25 cellular contexts compared by ENCODE assay signal in the genomic region with DNA sequence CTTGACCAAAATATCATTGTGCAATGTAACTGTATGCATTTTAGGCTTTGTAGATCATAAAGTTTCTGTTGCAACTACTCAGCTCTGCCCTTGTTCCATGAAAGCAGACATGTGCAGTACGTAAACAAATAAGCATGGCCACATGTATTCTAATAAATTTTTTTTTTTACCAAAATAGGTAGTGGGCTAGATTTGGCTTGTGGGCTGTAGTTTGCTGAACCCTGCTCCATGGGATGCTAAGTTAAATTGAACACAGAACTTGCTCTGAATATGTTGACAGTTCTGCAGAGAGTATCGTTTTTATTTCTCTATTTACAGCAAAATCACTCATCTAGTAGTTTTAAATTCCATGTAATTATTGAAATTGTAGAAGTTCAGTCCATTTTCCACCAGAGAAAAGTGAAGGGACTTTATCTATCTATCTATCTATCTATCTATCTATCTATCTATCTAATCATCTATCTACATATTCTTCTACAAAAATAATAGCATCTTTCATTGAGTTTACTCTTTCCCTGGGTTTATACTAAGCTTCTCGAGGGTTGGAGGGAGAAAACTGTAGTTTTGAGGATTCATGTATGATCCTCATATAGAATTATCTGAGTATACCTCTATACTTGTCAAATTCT. TPM values are rescaled to one million over a fixed set of nuclear protein-coding genes. Genes with fewer than 3 reads are reported as not detected.
"Had no signal": no experiment of that assay in that cellular context is flagged by ENCODE, and none has a peak within 500 bp of the region (broad histone marks: within the 10 kb centered on the region; RNA-seq: fewer than 3 reads in every experiment).

No MANE protein-coding gene starts in this region.

- ATAC-seq: Panc1, PC-3, T-cell had no signal

- H3K4me3 Mint-ChIP-seq: T-cell; T-helper 1 cell treated with Interleukin-12 subunit alpha and Interleukin-12 subunit beta and Interleukin-4 antibody, amounts not matched to agents 30 μg/mL and 1 μg/mL, for 36 hours had no signal

- H3K9me3 Mint-ChIP-seq: T-cell; T-helper 1 cell treated with Interleukin-12 subunit alpha and Interleukin-12 subunit beta and Interleukin-4 antibody, amounts not matched to agents 30 μg/mL and 1 μg/mL, for 36 hours had no signal

- DNase-seq: Kasumi-1; MM.1S; NCI-H1092; NCI-H1436; NCI-H187; NCI-H2029; NCI-H2081 treated with DMSO at 0.1 percent for 48 hours; NCI-H2171; NCI-H226; NCI-H446; NCI-H510A; NCI-H524 treated with DMSO at 0.1 percent for 48 hours; NCI-H69; NCI-H774; NK-92 treated with Interleukin-12 subunit alpha and Interleukin-12 subunit beta, amount 100 ng/mL, for 24 hours; SHP77; SK-N-SH; SW 1271; T-cell had no signal

- H3K27ac Mint-ChIP-seq: T-cell; T-helper 1 cell treated with Interleukin-12 subunit alpha and Interleukin-12 subunit beta and Interleukin-4 antibody, amounts not matched to agents 30 μg/mL and 1 μg/mL, for 36 hours had no signal

- H3K4me1 Mint-ChIP-seq: T-cell had no signal

- H3K36me3 Mint-ChIP-seq: T-cell had no signal

RNA-seq across cellular contexts. Expression of a gene that starts 9.5 kb away (rescaled TPM):
- total RNA-seq: M059J, OCI-LY7, PC-3, SK-MEL-5, T-cell had no signal

RNA-seq across cellular contexts. Expression of a gene that starts 16.1 kb away (rescaled TPM):
- total RNA-seq: M059J, OCI-LY7, PC-3, SK-MEL-5, T-cell had no signal
